10 cellular contexts compared by ENCODE assay signal in the genomic region with DNA sequence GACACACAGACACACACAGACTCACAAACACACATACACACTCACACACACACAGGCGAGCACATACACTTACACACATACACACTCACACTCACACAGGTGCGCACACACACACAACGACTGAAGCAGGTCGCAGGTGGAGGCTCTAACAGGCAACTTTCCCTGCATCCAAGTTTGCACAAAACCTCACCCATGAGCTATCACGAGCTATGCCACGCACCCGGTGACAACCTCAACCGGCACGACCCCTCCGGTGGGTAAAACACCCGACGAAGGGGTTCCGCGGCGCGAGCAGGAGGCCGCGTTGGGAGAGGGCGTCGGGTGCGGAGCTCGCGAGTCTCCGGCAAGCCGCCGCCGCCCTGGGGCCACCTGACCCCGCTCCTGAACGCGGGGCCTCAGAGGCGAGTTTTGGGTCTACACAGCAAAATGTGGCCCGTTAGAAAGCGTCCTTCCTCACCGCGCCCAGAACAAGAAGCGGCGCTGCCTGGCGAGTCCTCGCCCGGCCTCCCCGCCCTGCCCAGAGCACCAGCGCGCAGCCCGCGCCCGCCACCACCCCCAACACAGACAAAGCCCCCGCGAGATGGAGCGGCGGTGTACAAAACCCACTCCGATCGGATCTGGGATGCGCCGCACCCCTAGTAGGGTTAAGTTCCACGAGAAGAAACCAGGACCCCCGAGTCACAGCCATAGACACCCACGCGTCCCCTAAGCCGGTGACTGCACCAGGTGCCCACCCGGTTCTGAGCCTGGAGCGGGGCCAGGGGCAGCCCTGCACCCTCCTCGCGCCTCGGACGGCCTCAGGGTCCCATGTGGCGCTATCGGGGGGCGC. TPM values are rescaled to one million over a fixed set of nuclear protein-coding genes. Genes with fewer than 3 reads are reported as not detected.
A peak's percentile ranks its signal among the peaks of the same experiment; 100 is the strongest.
DNase-seq lines count a peak whose midpoint lies in the region; ATAC-seq and TF ChIP-seq lines count a peak whose summit lies in the region.
"Had no signal": no experiment of that assay in that cellular context is flagged by ENCODE, and none has a peak within 500 bp of the region (broad histone marks: within the 10 kb centered on the region; RNA-seq: fewer than 3 reads in every experiment).

No MANE protein-coding gene starts in this region.

- peak overlapping the region; percentile 62 for H3K4me3 Mint-ChIP-seq in activated naive CD4-positive, alpha-beta T cell treated with anti-CD3 and anti-CD28 coated beads, Interleukin-2, amount 50 U/mL, for 24 hours
- H3K4me3 Mint-ChIP-seq in brain = peak overlapping the region; percentile 62 to 83 (median 74)

- TF ChIP-seq CTCF in brain (conservative IDR thresholded peaks at IDR 0.05) = no peak

- no peaks in the 10 kb centered on the region for H3K36me3 Mint-ChIP-seq in activated naive CD4-positive, alpha-beta T cell treated with anti-CD3 and anti-CD28 coated beads, Interleukin-2, amount 50 U/mL, for 24 hours
- no peaks in the 10 kb centered on the region for H3K36me3 Mint-ChIP-seq in brain

- H3K4me3 ChIP-seq in mesodermal cell (ENCODE audit: extremely low read depth, insufficient read depth, low read length, poor library complexity, severe bottlenecking) = peak overlapping the region; percentile 14
- H3K4me3 ChIP-seq in thymus (ENCODE audit: low read length) = peak overlapping the region; percentile 53
- H3K4me3 ChIP-seq: ovary had no signal

- H3K9me3 ChIP-seq in mesodermal cell (ENCODE audit: control insufficient read depth, low read length) (no peaks in the 10 kb centered on the region), thymus (ENCODE audit: control insufficient read depth) (no peaks in the 10 kb centered on the region)
- H3K9me3 ChIP-seq: ovary had no signal

- WGBS in mesodermal cell (ENCODE audit: insufficient coverage in 2 of 2), 2 experiments = 6 to 11% methylated on average over 47 to 68 of the region's 68 CpGs
- WGBS in thymus = 12% methylated on average over 68 of the region's 68 CpGs

- H3K27ac ChIP-seq in mesodermal cell (ENCODE audit: low read depth, low read length, severe bottlenecking) (no peak overlapping the region), thymus (ENCODE audit: low read depth) (no peak overlapping the region)
- H3K27ac ChIP-seq: ovary had no signal

- H3K36me3 ChIP-seq in mesodermal cell (ENCODE audit: control insufficient read depth, insufficient read depth, low read length) (no peaks in the 10 kb centered on the region), thymus (ENCODE audit: control insufficient read depth, insufficient read depth) (no peaks in the 10 kb centered on the region)
- H3K36me3 ChIP-seq: ovary had no signal

- peaks cover 30% of the 10 kb centered on the region for H3K4me1 Mint-ChIP-seq in activated naive CD4-positive, alpha-beta T cell treated with anti-CD3 and anti-CD28 coated beads, Interleukin-2, amount 50 U/mL, for 24 hours
- H3K4me1 Mint-ChIP-seq in brain = peaks cover 6% of the 10 kb centered on the region

- peaks cover 30% of the 10 kb centered on the region for H3K27me3 Mint-ChIP-seq in activated naive CD4-positive, alpha-beta T cell treated with anti-CD3 and anti-CD28 coated beads, Interleukin-2, amount 50 U/mL, for 24 hours
- H3K27me3 Mint-ChIP-seq in brain = peaks cover 84% of the 10 kb centered on the region

- H3K27me3 ChIP-seq in thymus (ENCODE audit: control insufficient read depth, insufficient read depth) = peaks cover 47% of the 10 kb centered on the region
- H3K27me3 ChIP-seq: ovary had no signal

- H3K9me3 Mint-ChIP-seq in activated naive CD4-positive, alpha-beta T cell treated with anti-CD3 and anti-CD28 coated beads, Interleukin-2, amount 50 U/mL, for 24 hours = peaks cover 5% of the 10 kb centered on the region
- peaks cover 5 to 35% (median 22%) of the 10 kb centered on the region in 5 experiments for H3K9me3 Mint-ChIP-seq in brain

- H3K4me1 ChIP-seq in mesodermal cell (ENCODE audit: control insufficient read depth, insufficient read depth, low read length, poor library complexity, severe bottlenecking) = no peaks in the 10 kb centered on the region
- peaks cover 32% of the 10 kb centered on the region for H3K4me1 ChIP-seq in thymus (ENCODE audit: control insufficient read depth, insufficient read depth, low read length)

- ATAC-seq in GM21381 (IDR thresholded peaks at IDR 0.05; ENCODE audit: unreplicated experiment) = no peak
- ATAC-seq in GM21737 (IDR thresholded peaks at IDR 0.05; ENCODE audit: unreplicated experiment) = no peak

- DNase-seq in activated naive CD4-positive, alpha-beta T cell treated with anti-CD3 and anti-CD28 coated beads, Interleukin-2, amount 50 U/mL, for 16 hours = no peak
- DNase-seq in cerebellar nuclear complex (lab: John Stamatoyannopoulos, UW) = no peak
- DNase-seq: Karpas-422 had no signal

- no peak overlapping the region for H3K27ac Mint-ChIP-seq in activated naive CD4-positive, alpha-beta T cell treated with anti-CD3 and anti-CD28 coated beads, Interleukin-2, amount 50 U/mL, for 24 hours
- H3K27ac Mint-ChIP-seq in brain = peak overlapping the region in 1 of 5 experiments; percentile 23

RNA-seq across cellular contexts. Expression of a gene that starts 0.7 kb away (rescaled TPM):
- 3.6 TPM for polyA plus RNA-seq in brain (ENCODE audit: insufficient read depth, low read depth, low replicate concordance)
- not detected for polyA plus RNA-seq in mesodermal cell (2013, experiment 1 of 2)
- polyA plus RNA-seq in mesodermal cell (2013, experiment 2 of 2) = not detected
- polyA plus RNA-seq in thymus = 14.9 TPM
